Comparison of ENCODE assay signal across 19 cellular contexts in genomic region chr12:72102150-72102549, GRCh38.
"Had no signal": no experiment of that assay in that cellular context is flagged by ENCODE, and none has a peak within 500 bp of the region (broad histone marks: within the 10 kb centered on the region; RNA-seq: fewer than 3 reads in every experiment).

No MANE protein-coding gene starts in this region.

- H3K4me1 Mint-ChIP-seq: immature natural killer cell; natural killer cell; stimulated activated naive B cell treated with anti-CD40 and anti-IgM and Interleukin-4, amounts not matched to agents 10 μg/mL and 1 μg/mL and 100 μg/mL, for 72 hours had no signal

- H3K27ac Mint-ChIP-seq: effector memory CD8-positive, alpha-beta T cell; immature natural killer cell; natural killer cell; progenitor cell of endocrine pancreas; stimulated activated naive B cell treated with anti-CD40 and anti-IgM and Interleukin-4, amounts not matched to agents 10 μg/mL and 1 μg/mL and 100 μg/mL, for 72 hours; stimulated activated naive CD8-positive, alpha-beta T cell treated with anti-CD3 and anti-CD28 coated beads, Interleukin-15, Interleukin-2, amounts not matched to agents 100 ng/mL and 50 ng/mL, for 24 hours had no signal

- H3K36me3 ChIP-seq: lower lobe of right lung, right lobe of liver, thoracic aorta, transverse colon, vagina had no signal

- H2AFZ ChIP-seq: hepatocyte, parathyroid adenoma had no signal

- H3K4me2 ChIP-seq: hepatocyte had no signal

- H3K27ac ChIP-seq: coronary artery, hepatocyte, lower lobe of right lung, parathyroid adenoma, right lobe of liver, thoracic aorta, transverse colon, vagina had no signal

- H3K27me3 ChIP-seq: hepatocyte, right lobe of liver, transverse colon, vagina had no signal

- H3K9me3 Mint-ChIP-seq: effector memory CD8-positive, alpha-beta T cell; stimulated activated naive B cell treated with anti-CD40 and anti-IgM and Interleukin-4, amounts not matched to agents 10 μg/mL and 1 μg/mL and 100 μg/mL, for 72 hours; stimulated activated naive CD8-positive, alpha-beta T cell treated with anti-CD3 and anti-CD28 coated beads, Interleukin-15, Interleukin-2, amounts not matched to agents 100 ng/mL and 50 ng/mL, for 24 hours had no signal

- H3K4me3 Mint-ChIP-seq: effector memory CD8-positive, alpha-beta T cell; immature natural killer cell; natural killer cell; stimulated activated naive B cell treated with anti-CD40 and anti-IgM and Interleukin-4, amounts not matched to agents 10 μg/mL and 1 μg/mL and 100 μg/mL, for 72 hours; stimulated activated naive CD8-positive, alpha-beta T cell treated with anti-CD3 and anti-CD28 coated beads, Interleukin-15, Interleukin-2, amounts not matched to agents 100 ng/mL and 50 ng/mL, for 24 hours had no signal

- DNase-seq: dermis blood vessel endothelial cell; effector memory CD8-positive, alpha-beta T cell; immature natural killer cell; left ventricle myocardium superior; lower lobe of right lung; natural killer cell; right lobe of liver; small intestine; stimulated activated CD4-positive, alpha-beta T cell treated with anti-CD3 and anti-CD28 coated beads, Interleukin-15, amount 100 ng/mL, for 24 hours; stimulated activated CD4-positive, alpha-beta T cell treated with anti-CD3 and anti-CD28 coated beads, Interleukin-2, amount 100 ng/mL, for 48 hours; stimulated activated naive B cell treated with anti-CD40 and anti-IgM and Interleukin-4, amounts not matched to agents 10 μg/mL and 1 μg/mL and 100 μg/mL, for 72 hours; transverse colon had no signal

- H3K9me3 ChIP-seq: lower lobe of right lung, right lobe of liver, thoracic aorta, transverse colon, vagina had no signal

- H3K36me3 Mint-ChIP-seq: immature natural killer cell; natural killer cell; stimulated activated naive B cell treated with anti-CD40 and anti-IgM and Interleukin-4, amounts not matched to agents 10 μg/mL and 1 μg/mL and 100 μg/mL, for 72 hours had no signal

- H3K9ac ChIP-seq: parathyroid adenoma had no signal

- H3K4me1 ChIP-seq: lower lobe of right lung, parathyroid adenoma, right lobe of liver, transverse colon, vagina had no signal

- ATAC-seq: effector memory CD8-positive, alpha-beta T cell; left ventricle myocardium superior; lower lobe of right lung; natural killer cell; right lobe of liver; stimulated activated naive B cell treated with anti-CD40 and anti-IgM and Interleukin-4, amounts not matched to agents 10 μg/mL and 1 μg/mL and 100 μg/mL, for 72 hours had no signal

- H3K4me3 ChIP-seq: coronary artery, hepatocyte, lower lobe of right lung, right lobe of liver, thoracic aorta, transverse colon, vagina had no signal

- H3K27me3 Mint-ChIP-seq: effector memory CD8-positive, alpha-beta T cell; progenitor cell of endocrine pancreas; stimulated activated naive B cell treated with anti-CD40 and anti-IgM and Interleukin-4, amounts not matched to agents 10 μg/mL and 1 μg/mL and 100 μg/mL, for 72 hours; stimulated activated naive CD8-positive, alpha-beta T cell treated with anti-CD3 and anti-CD28 coated beads, Interleukin-15, Interleukin-2, amounts not matched to agents 100 ng/mL and 50 ng/mL, for 24 hours had no signal
